14 cellular contexts compared by ENCODE assay signal in the genomic region with DNA sequence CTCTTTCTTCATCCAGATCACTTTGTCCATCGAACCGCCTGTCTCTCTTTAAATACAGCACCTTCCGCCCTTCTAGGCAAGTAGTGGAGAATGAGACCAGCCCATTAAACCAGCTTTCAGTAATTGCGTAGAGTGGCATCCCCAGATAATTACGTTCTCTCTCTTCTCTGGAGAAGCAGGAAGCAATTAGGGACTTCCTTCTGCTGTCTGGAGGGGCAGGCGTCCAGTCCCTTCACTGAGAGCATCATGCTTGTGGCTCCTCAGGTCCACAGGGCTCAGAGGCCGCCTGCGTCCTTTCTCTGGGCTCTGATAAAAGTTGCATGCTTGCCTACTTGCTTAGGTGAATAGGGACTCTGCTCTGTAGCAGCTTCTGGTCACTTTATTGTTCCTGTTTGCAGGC.
DNase-seq lines count a peak whose midpoint lies in the region; ATAC-seq and TF ChIP-seq lines count a peak whose summit lies in the region.
"Had no signal": no experiment of that assay in that cellular context is flagged by ENCODE, and none has a peak within 500 bp of the region (broad histone marks: within the 10 kb centered on the region; RNA-seq: fewer than 3 reads in every experiment).

No MANE protein-coding gene starts in this region.

- WGBS in body of pancreas, 2 donors = 60 to 69% methylated on average over 8 of the region's 8 CpGs

- no peaks in the 10 kb centered on the region for H3K9me3 ChIP-seq in BE2C
- H3K9me3 ChIP-seq in body of pancreas = no peaks in the 10 kb centered on the region
- H3K9me3 ChIP-seq in neuron (ENCODE audit: low read length) = no peaks in the 10 kb centered on the region

- TF ChIP-seq POLR2A in body of pancreas (IDR thresholded peaks at IDR 0.05) = no peak

- DNase-seq in BE2C (peak; percentile 56), ELF-1 (ENCODE audit: low read depth, low spot score) (peak; percentile 22), body of pancreas (no peak), NCI-H1105 treated with DMSO at 0.1 percent for 48 hours (lab: John Stamatoyannopoulos, UW) (no peak), SW 1271 (lab: John Stamatoyannopoulos, UW) (no peak)
- DNase-seq: ACHN, HCEC 1CT, NCI-H1436, NCI-H2029 treated with DMSO at 0.1 percent for 48 hours, NCI-H446 treated with DMSO at 0.1 percent for 48 hours, NCI-H774, T-cell had no signal

- peak; percentile 7 for ATAC-seq in body of pancreas
- ATAC-seq in HG03196 (IDR thresholded peaks at IDR 0.05; ENCODE audit: unreplicated experiment) = no peak
- ATAC-seq: T-cell had no signal

- H3K4me1 ChIP-seq in BE2C (peaks cover 77% of the 10 kb centered on the region), body of pancreas (peaks cover 28% of the 10 kb centered on the region), neuron (ENCODE audit: insufficient read depth, low read length) (peaks cover 41% of the 10 kb centered on the region)

- intact Hi-C loops in body of pancreas (cut with DNase I) = no loop called here

- H3K27me3 ChIP-seq in BE2C (no peaks in the 10 kb centered on the region), body of pancreas (no peaks in the 10 kb centered on the region), neuron (ENCODE audit: insufficient read depth, low read length) (no peaks in the 10 kb centered on the region)

- H3K4me3 ChIP-seq in BE2C (ENCODE audit: low read depth, low read length) (no peak overlapping the region), body of pancreas (no peak overlapping the region), neuron (ENCODE audit: low read length) (no peak overlapping the region)

- peak overlapping the region; percentile 7 for H2AFZ ChIP-seq in neuron (ENCODE audit: low read depth, low read length)

- TF ChIP-seq CTCF in BE2C (IDR thresholded peaks at IDR 0.05; ENCODE audit: low read depth, low read length) = no peak
- no peak for TF ChIP-seq CTCF in body of pancreas (IDR thresholded peaks at IDR 0.05)

- peak overlapping the region in 2 of 4 donors; percentile 63 to 73 for H3K27ac ChIP-seq in body of pancreas

- H3K36me3 ChIP-seq in BE2C (peaks cover 5% of the 10 kb centered on the region), body of pancreas (replicated peaks in 1 of 2; ENCODE audit: insufficient read depth in 1 of 2, low read depth in 2 of 2) (no peaks in the 10 kb centered on the region), neuron (ENCODE audit: insufficient read depth, low read length) (no peaks in the 10 kb centered on the region)

Comparison
In these comparisons a context has a peak if more than half of its experiments do, and no peak if none do; other contexts are left out.
1. DNase-seq: peak in BE2C (single experiment) and ELF-1 (single experiment); none in body of pancreas (0 of 4), NCI-H1105 treated with DMSO at 0.1 percent for 48 hours (single experiment) and SW 1271 (0 of 2).